ENCODE assay signal across 8 cellular contexts in the genomic region with DNA sequence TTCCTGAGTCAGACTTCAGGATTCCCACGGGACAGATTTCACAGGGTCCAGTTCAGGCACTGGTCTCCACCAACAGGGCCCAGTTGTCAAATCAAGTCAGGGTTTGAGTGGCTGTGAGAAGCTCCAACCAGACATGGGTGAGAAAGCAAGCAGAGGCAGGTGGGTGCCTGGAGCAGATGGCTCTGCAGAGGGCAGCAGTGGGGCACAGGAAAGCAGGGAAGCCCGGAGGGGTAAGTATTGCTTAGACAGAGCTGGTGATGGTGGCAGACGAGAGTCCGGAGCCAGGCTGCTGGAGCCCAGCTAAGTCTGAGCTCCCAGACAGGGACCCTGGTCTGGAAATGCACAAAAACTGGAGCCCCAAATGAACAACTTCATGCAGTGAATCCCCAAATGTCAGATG. TPM values are rescaled to one million over a fixed set of nuclear protein-coding genes. Genes with fewer than 3 reads are reported as not detected.
DNase-seq lines count a peak whose midpoint lies in the region; ATAC-seq, FAIRE-seq and TF ChIP-seq lines count a peak whose summit lies in the region.

No MANE protein-coding gene starts in this region.

- H4K20me1 ChIP-seq in IMR-90 (ENCODE audit: insufficient read depth, low read length) (no peaks in the 10 kb centered on the region; the same call in 1 of the 2 replicates), keratinocyte (ENCODE audit: control insufficient read depth, extremely low read depth, insufficient read depth, low read length) (no peaks in the 10 kb centered on the region)

- H3K27ac Mint-ChIP-seq in WTC11 = no peak overlapping the region

- no peaks in the 10 kb centered on the region for H3K79me2 ChIP-seq in keratinocyte (ENCODE audit: control insufficient read depth, insufficient read depth, low read length)

- H3K23ac ChIP-seq in IMR-90 (ENCODE audit: low read depth, low read length) = no peak overlapping the region

- H3K9me1 ChIP-seq in IMR-90 (ENCODE audit: insufficient read depth, low read length) = no peaks in the 10 kb centered on the region
- H3K9me1 ChIP-seq in keratinocyte (ENCODE audit: control insufficient read depth, extremely low read depth, insufficient read depth, low read length) = no peaks in the 10 kb centered on the region

- peaks cover 34% of the 10 kb centered on the region for H3K27me3 ChIP-seq in IMR-90 (ENCODE audit: control insufficient read depth, insufficient read depth, low read length)
- H3K27me3 ChIP-seq in keratinocyte (ENCODE audit: control insufficient read depth, extremely low read depth, insufficient read depth, low read length) = peaks cover 13% of the 10 kb centered on the region

- no peak overlapping the region for H2AK5ac ChIP-seq in IMR-90 (ENCODE audit: low read depth, low read length)

- peak; percentile 64 for ATAC-seq in IMR-90 (ENCODE audit: low read depth)
- ATAC-seq in WTC11 = peak; percentile 89
- no peak for ATAC-seq in HG03108 (IDR thresholded peaks at IDR 0.05; ENCODE audit: unreplicated experiment)

- H3K9me3 ChIP-seq in IMR-90 (ENCODE audit: control insufficient read depth, insufficient read depth, low read length) (no peaks in the 10 kb centered on the region), keratinocyte (ENCODE audit: control insufficient read depth, low read depth, low read length) (no peaks in the 10 kb centered on the region)

- H2AK9ac ChIP-seq in IMR-90 (replicated peaks; ENCODE audit: low read depth, low read length, poor library complexity) = no peak overlapping the region

- no peak for TF ChIP-seq POLR2A in IMR-90 (IDR thresholded peaks at IDR 0.05; ENCODE audit: low read depth, low read length)

- H2BK15ac ChIP-seq in IMR-90 (ENCODE audit: low read depth, low read length) = no peak overlapping the region

- H3K27ac ChIP-seq in IMR-90 (ENCODE audit: insufficient read depth, low read length) = no peak overlapping the region
- no peak overlapping the region for H3K27ac ChIP-seq in keratinocyte (ENCODE audit: control insufficient read depth, insufficient read depth, low read length)

- WGBS in IMR-90 (ENCODE audit: extremely low coverage in 2 of 2, insufficient read length in 1 of 2), 2 experiments = 37% methylated on average over 2 of the region's 4 CpGs; no CpG with 5 or more reads in 1 of the 2 experiments

- no TSS peak for BruUV-seq in IMR-90 (replicated peaks; lab: Mats Ljungman, UMichigan)

- POLR2A ChIA-PET in IMR-90 (lab: Charles Lee; ENCODE audit: unreplicated experiment) = no interaction called here
- POLR2A ChIA-PET in WTC11 (lab: Charles Lee) = no interaction called here

- H4K5ac ChIP-seq in IMR-90 (ENCODE audit: low read depth, low read length) = no peak overlapping the region

- H2AFZ ChIP-seq in IMR-90 (replicated peaks; ENCODE audit: low read length, poor library complexity) = no peak overlapping the region
- H2AFZ ChIP-seq in keratinocyte (ENCODE audit: control insufficient read depth, low read length) = no peak overlapping the region

- no peak overlapping the region for H2BK120ac ChIP-seq in IMR-90 (ENCODE audit: low read depth, low read length)

- DNase-seq in DMS153 (lab: John Stamatoyannopoulos, UW) (peak; percentile 59), IMR-90 (no peak), WTC11 (ENCODE audit: low spot score) (peak; percentile 45), keratinocyte (ENCODE audit: low read depth, low spot score) (no peak), 8988T (no peak), MV-4-11 (lab: John Stamatoyannopoulos, UW) (no peak), A172 (ENCODE audit: low spot score) (no peak)

- H3K9me3 Mint-ChIP-seq in WTC11 = no peaks in the 10 kb centered on the region

- H3K79me1 ChIP-seq in IMR-90 (ENCODE audit: low read depth in 1 of 2, low read length in 2 of 2) = no peaks in the 10 kb centered on the region

- H4K8ac ChIP-seq in IMR-90 (ENCODE audit: low read depth in 2 of 2, low read length in 2 of 2) = no peak overlapping the region

- H3K36me3 Mint-ChIP-seq in WTC11 = no peaks in the 10 kb centered on the region

- H3K4me1 Mint-ChIP-seq in WTC11 = no peaks in the 10 kb centered on the region

- no peak for FAIRE-seq in keratinocyte (lab: Jason Lieb, UNC)

- no peaks in the 10 kb centered on the region for H3K4me1 ChIP-seq in IMR-90 (ENCODE audit: control insufficient read depth, insufficient read depth, low read length)
- peaks cover 16% of the 10 kb centered on the region for H3K4me1 ChIP-seq in keratinocyte (ENCODE audit: control insufficient read depth, extremely low read depth, insufficient read depth, low read length)

- no peak overlapping the region for H2BK20ac ChIP-seq in IMR-90 (ENCODE audit: low read depth, low read length)

- no peak overlapping the region for H3K4me3 Mint-ChIP-seq in WTC11

- H3K14ac ChIP-seq in IMR-90 (replicated peaks; ENCODE audit: low read depth, low read length) = no peak overlapping the region

- CTCF ChIA-PET in IMR-90 (lab: Yijun Ruan, JAX) = interaction anchor here (0.5 kb wide), 1 partner anchor 328 kb away, joined by 4 read pairs; no protein-coding TSS in a partner anchor
- CTCF ChIA-PET in WTC11 (lab: Charles Lee) = interaction anchor here (0.5 to 1.3 kb wide), 22 partner anchors 8 to 499 kb away, joined by 3 to 12 read pairs (median 4); a partner anchor contains a TSS

- H3K36me3 ChIP-seq in IMR-90 (ENCODE audit: control insufficient read depth, insufficient read depth, low read length) (no peaks in the 10 kb centered on the region), keratinocyte (ENCODE audit: control insufficient read depth in 2 of 2, extremely low read depth in 1 of 2, insufficient read depth in 2 of 2, low read length in 2 of 2) (no peaks in the 10 kb centered on the region)

- no peak overlapping the region for H3K18ac ChIP-seq in IMR-90 (ENCODE audit: low read depth, low read length)

- peak; percentile 41 for TF ChIP-seq RAD21 in IMR-90 (IDR thresholded peaks at IDR 0.05; ENCODE audit: low read length)

- no peaks in the 10 kb centered on the region for H3K27me3 Mint-ChIP-seq in WTC11 (ENCODE audit: low read depth)

- TF ChIP-seq CTCF in IMR-90 (conservative IDR thresholded peaks at IDR 0.05; ENCODE audit: low read depth, low read length) (peak; percentile 37), WTC11 (IDR thresholded peaks at IDR 0.05) (no peak), keratinocyte (optimal IDR thresholded peaks at IDR 0.05 in 1 of 3, IDR thresholded peaks at IDR 0.05 in 1 of 3, conservative IDR thresholded peaks at IDR 0.05 in 1 of 3; ENCODE audit: extremely low read depth in 1 of 3, insufficient read depth in 2 of 3, low read length in 3 of 3) (peak; percentile 57 to 80 (median 75))

- H3K4me2 ChIP-seq in IMR-90 (ENCODE audit: low read depth, low read length) = no peak overlapping the region
- H3K4me2 ChIP-seq in keratinocyte (ENCODE audit: control insufficient read depth, extremely low read depth, insufficient read depth, low read depth, low read length) = no peak overlapping the region

- intact Hi-C loops in IMR-90 (cut with micrococcal nuclease) = loop anchor here (5.0 kb wide), 1 partner anchor 227 kb away; no protein-coding TSS in a partner anchor

- in situ Hi-C loops in IMR-90 (cut with MboI; ENCODE audit: low sequenced_read_pairs) = loop anchor here (10.0 to 25.0 kb wide), 2 partner anchors 220 to 337 kb away; no protein-coding TSS in a partner anchor

- no peak overlapping the region for H3K56ac ChIP-seq in IMR-90 (ENCODE audit: extremely low read depth, insufficient read depth, low read length)

- dilution Hi-C loops in IMR-90 (cut with HindIII; ENCODE audit: low sequenced_read_pairs, unreplicated experiment) (no loop called here), keratinocyte (cut with MboI; ENCODE audit: extremely low pct_ligation_motif_present, low sequenced_read_pairs) (no loop called here)

- no peak overlapping the region for H2BK5ac ChIP-seq in IMR-90 (ENCODE audit: low read depth, low read length, poor library complexity, severe bottlenecking)

- no peak overlapping the region for H3K4ac ChIP-seq in IMR-90 (ENCODE audit: low read depth, low read length)

- no peak overlapping the region for H4K91ac ChIP-seq in IMR-90 (ENCODE audit: insufficient read depth, low read depth, low read length)

- no peak overlapping the region for H3K4me3 ChIP-seq in IMR-90 (ENCODE audit: insufficient read depth, low read depth, low read length)
- no peak overlapping the region for H3K4me3 ChIP-seq in keratinocyte (ENCODE audit: control insufficient read depth in 2 of 3, extremely low read depth in 1 of 3, insufficient read depth in 2 of 3, low read depth in 1 of 3, low read length in 3 of 3)

- H3K9ac ChIP-seq in IMR-90 (ENCODE audit: low read depth, low read length) (no peak overlapping the region), keratinocyte (ENCODE audit: control insufficient read depth, extremely low read depth, insufficient read depth, low read length) (no peak overlapping the region)

TF ChIP-seq in WTC11, 78 proteins besides CTCF, POLR2A, EP300 and RAD21:
- TF ChIP-seq HMGA2 (CRISPR knock-in tag; IDR thresholded peaks at IDR 0.05) (no peak), NFATC4 (CRISPR knock-in tag; IDR thresholded peaks at IDR 0.05) (no peak)
- TF ChIP-seq, protein P1, sequence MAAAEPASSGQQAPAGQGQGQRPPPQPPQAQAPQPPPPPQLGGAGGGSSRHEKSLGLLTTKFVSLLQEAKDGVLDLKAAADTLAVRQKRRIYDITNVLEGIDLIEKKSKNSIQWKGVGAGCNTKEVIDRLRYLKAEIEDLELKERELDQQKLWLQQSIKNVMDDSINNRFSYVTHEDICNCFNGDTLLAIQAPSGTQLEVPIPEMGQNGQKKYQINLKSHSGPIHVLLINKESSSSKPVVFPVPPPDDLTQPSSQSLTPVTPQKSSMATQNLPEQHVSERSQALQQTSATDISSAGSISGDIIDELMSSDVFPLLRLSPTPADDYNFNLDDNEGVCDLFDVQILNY (CRISPR knock-in tag; IDR thresholded peaks at IDR 0.05) = no peak

RNA-seq across cellular contexts. Expression of a gene that starts 40.4 kb away (rescaled TPM):
- total RNA-seq in IMR-90 (2012; rRNA removed) (0.28 and 0.36 TPM in 2 replicates), WTC11 (2021) (19.8 to 19.9 TPM (median 19.8 TPM) in 3 replicates)
- polyA plus RNA-seq in IMR-90 (2012; rRNA removed) (0.10 and 0.22 TPM in 2 replicates), keratinocyte (1.1 to 2.6 TPM (median 1.7 TPM) in 3 replicates)
- 0.04 and 0.22 TPM in 2 replicates for polyA plus RNA-seq in IMR-90 (2012; cell fraction: cytosol; rRNA removed)
- polyA plus RNA-seq in IMR-90 (2012; cell fraction: nucleus; rRNA removed; ENCODE audit: low replicate concordance) = 0.38 and 0.40 TPM in 2 replicates
- polyA plus RNA-seq in keratinocyte (2011; ENCODE audit: low read depth) = 0.66 TPM
- polyA plus RNA-seq in keratinocyte (2011; cell fraction: cytosol; rRNA removed) = 1.6 and 2.3 TPM in 2 replicates
- polyA plus RNA-seq in keratinocyte (2011; cell fraction: nucleus; rRNA removed) = 5.2 and 6.7 TPM in 2 replicates
- 1.4 TPM in 2 replicates for polyA plus RNA-seq in keratinocyte (2012; ENCODE audit: low replicate concordance)
- 2.7 to 4.5 TPM (median 4.3 TPM) in 3 replicates for polyA minus RNA-seq in keratinocyte
- polyA minus RNA-seq in keratinocyte (2011; cell fraction: cytosol; rRNA and poly(A)+ RNA removed) = 2.5 TPM
- 2.5 and 4.0 TPM in 2 replicates for polyA minus RNA-seq in keratinocyte (2011; cell fraction: nucleus; rRNA and poly(A)+ RNA removed)
- 3.1 and 3.6 TPM in 2 replicates for total RNA-seq in A172 (2014; rRNA removed; shearing (Covaris generic))

Comparison
In these comparisons a context has a peak if more than half of its experiments do, and no peak if none do; other contexts are left out.
1. DNase-seq: peak in DMS153 (single experiment) and WTC11 (single experiment); none in IMR-90 (single experiment), keratinocyte (single experiment), 8988T (single experiment), MV-4-11 (single experiment) and A172 (single experiment).